Comparison of ENCODE assay signal across 16 cellular contexts in the genomic region with DNA sequence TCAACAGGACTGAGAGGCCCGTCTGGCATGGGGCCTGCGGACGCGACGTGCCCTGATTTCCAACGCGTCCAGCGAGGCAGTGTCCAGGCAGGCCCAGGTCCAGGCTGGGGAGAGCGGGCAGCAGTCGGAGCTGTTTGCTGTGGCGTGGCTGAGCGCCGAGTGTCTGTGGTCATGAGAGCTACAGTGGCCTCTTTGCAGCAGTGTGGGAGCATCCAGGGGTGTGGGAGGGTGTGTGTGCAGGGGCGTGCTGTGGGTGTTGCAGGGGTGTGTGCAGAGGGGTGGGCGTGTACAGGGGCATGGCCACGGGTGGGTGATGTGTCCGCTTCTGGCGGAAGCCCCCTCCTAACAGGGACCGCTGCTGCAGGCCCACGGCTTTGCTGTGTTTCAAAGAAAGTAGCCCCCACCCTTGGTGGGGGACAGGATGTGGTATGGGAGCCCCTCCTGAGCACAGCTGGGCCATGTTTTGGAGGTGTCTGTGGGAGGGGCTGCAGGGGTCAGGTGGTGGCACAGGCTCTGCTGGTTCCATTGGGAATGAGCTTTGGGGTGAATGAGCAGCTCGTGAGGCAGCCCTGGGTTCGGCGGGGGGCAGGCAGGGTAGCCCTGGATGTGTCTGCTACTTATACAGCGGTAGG. TPM values are rescaled to one million over a fixed set of nuclear protein-coding genes. Genes with fewer than 3 reads are reported as not detected.
DNase-seq lines count a peak whose midpoint lies in the region; ATAC-seq, FAIRE-seq and TF ChIP-seq lines count a peak whose summit lies in the region.
"Had no signal": no experiment of that assay in that cellular context is flagged by ENCODE, and none has a peak within 500 bp of the region (broad histone marks: within the 10 kb centered on the region; RNA-seq: fewer than 3 reads in every experiment).

No MANE protein-coding gene starts in this region.

- CTCF ChIA-PET in K562 (lab: Yijun Ruan, JAX; ENCODE audit: low intra/inter-chr PET ratio): no interaction called here

- no peaks in the 10 kb centered on the region for H3K9me1 ChIP-seq in K562 (ENCODE audit: control insufficient read depth, insufficient read depth, low read length)

- H3K4me3 Mint-ChIP-seq in naive B cell (peak overlapping the region in 7 of 8 donors; percentile 31 to 78 (median 67)), nephron progenitor cell (no peak overlapping the region)
- H3K4me3 Mint-ChIP-seq: T-helper 1 cell treated with Interleukin-12 subunit alpha and Interleukin-12 subunit beta and Interleukin-4 antibody, amounts not matched to agents 30 μg/mL and 1 μg/mL, for 36 hours had no signal

- intact Hi-C loops in K562 (cut with micrococcal nuclease): no loop called here
- intact Hi-C loops in esophagus muscularis mucosa (cut with DNase I): no loop called here

- H3K4me3 ChIP-seq in Jurkat, Clone E6-1 (ENCODE audit: low read length): no peak overlapping the region
- H3K4me3 ChIP-seq in K562 (no peak overlapping the region), esophagus muscularis mucosa (no peak overlapping the region)
- H3K4me3 ChIP-seq: right atrium auricular region, upper lobe of left lung had no signal

- H3K27ac ChIP-seq in K562 (ENCODE audit: extremely low read depth, low read depth, low read length): no peak overlapping the region
- H3K27ac ChIP-seq in esophagus muscularis mucosa (replicated peaks in 1 of 4): no peak overlapping the region
- H3K27ac ChIP-seq: right atrium auricular region, upper lobe of left lung had no signal

- TF ChIP-seq CTCF in K562 (IDR thresholded peaks at IDR 0.05 in 2 of 3, conservative IDR thresholded peaks at IDR 0.05 in 1 of 3; ENCODE audit: insufficient read depth in 2 of 3, low read depth in 1 of 3, low read length in 3 of 3): no peak
- TF ChIP-seq CTCF in esophagus muscularis mucosa (IDR thresholded peaks at IDR 0.05): no peak
- TF ChIP-seq CTCF in nephron progenitor cell (IDR thresholded peaks at IDR 0.05): no peak

- H3K27me3 ChIP-seq in K562 (ENCODE audit: control insufficient read depth in 2 of 2, insufficient read depth in 2 of 2, low read length in 2 of 2) (peaks cover 40 to 82% of the 10 kb centered on the region in 2 experiments; a peak in 4 of 5 replicates), esophagus muscularis mucosa (peaks cover 0 to 40% (median 0%) of the 10 kb centered on the region in 4 donors)
- H3K27me3 ChIP-seq: right atrium auricular region, upper lobe of left lung had no signal

- H3K9me3 Mint-ChIP-seq in naive B cell (peaks cover under 1 to 4% (median 3%) of the 10 kb centered on the region in 7 donors), nephron progenitor cell (peaks cover 9% of the 10 kb centered on the region)

- TF ChIP-seq EP300 in K562 (IDR thresholded peaks at IDR 0.05; ENCODE audit: low read length): no peak
- no peak for TF ChIP-seq EP300 in esophagus muscularis mucosa (IDR thresholded peaks at IDR 0.05)

- no peak overlapping the region for H3K4me2 ChIP-seq in K562 (ENCODE audit: insufficient read depth, low read length)

- TF ChIP-seq POLR2A in K562 (conservative IDR thresholded peaks at IDR 0.05): no peak
- TF ChIP-seq POLR2A in esophagus muscularis mucosa (IDR thresholded peaks at IDR 0.05; ENCODE audit: low read depth): no peak

- peak overlapping the region; percentile 79 to 92 (median 88) for H3K27ac Mint-ChIP-seq in naive B cell
- H3K27ac Mint-ChIP-seq in nephron progenitor cell: no peak overlapping the region
- H3K27ac Mint-ChIP-seq: T-helper 1 cell treated with Interleukin-12 subunit alpha and Interleukin-12 subunit beta and Interleukin-4 antibody, amounts not matched to agents 30 μg/mL and 1 μg/mL, for 36 hours had no signal

- H3K27me3 Mint-ChIP-seq in naive B cell (no peaks in the 10 kb centered on the region), nephron progenitor cell (ENCODE audit: low read depth, poor library complexity) (peaks cover 8% of the 10 kb centered on the region)

- H3K36me3 ChIP-seq in K562 (ENCODE audit: control insufficient read depth, insufficient read depth, low read length) (no peaks in the 10 kb centered on the region), esophagus muscularis mucosa (no peaks in the 10 kb centered on the region)
- H3K36me3 ChIP-seq: right atrium auricular region, upper lobe of left lung had no signal

- H3K4me1 Mint-ChIP-seq in naive B cell: peaks cover 38 to 60% (median 44%) of the 10 kb centered on the region in 3 donors
- peaks cover 17% of the 10 kb centered on the region for H3K4me1 Mint-ChIP-seq in nephron progenitor cell

- 3% methylated on average over 24 of the region's 24 CpGs for WGBS in K562 (ENCODE audit: insufficient coverage, low coverage, missing lambda C conversion rate)
- WGBS in esophagus muscularis mucosa: 74% methylated on average over 17 of the region's 24 CpGs

- DNase-seq in Ammon's horn (ENCODE audit: low spot score): peak; percentile 96
- DNase-seq in Jurkat, Clone E6-1 (ENCODE audit: low read depth, low spot score): peak; percentile 44
- no peak for DNase-seq in K562 (ENCODE audit: extremely low read depth in 1 of 4, low spot score in 3 of 4)
- DNase-seq in naive B cell: no peak
- no peak for DNase-seq in dedifferentiated amniotic fluid mesenchymal stem cell (ENCODE audit: extremely low spot score)
- no peak for DNase-seq in esophagus muscularis mucosa (ENCODE audit: extremely low spot score)
- DNase-seq in nephron progenitor cell: no peak
- DNase-seq: amniotic stem cell; mesendoderm; NCI-H1930; NK-92 treated with Interleukin-12 subunit alpha and Interleukin-12 subunit beta, amount 100 ng/mL, for 24 hours had no signal

- H3K36me3 Mint-ChIP-seq in naive B cell (peaks cover 0 to 4% of the 10 kb centered on the region in 2 donors), nephron progenitor cell (ENCODE audit: low read depth) (no peaks in the 10 kb centered on the region)

- in situ Hi-C loops in K562 (cut with MboI): no loop called here

- no peak for TF ChIP-seq RAD21 in K562 (CRISPR knock-in tag; conservative IDR thresholded peaks at IDR 0.05 in 1 of 2, IDR thresholded peaks at IDR 0.05 in 1 of 2)

- BruUV-seq in K562 (replicated peaks; lab: Mats Ljungman, UMichigan): no TSS peak

- H2AFZ ChIP-seq in K562 (ENCODE audit: low read depth, low read length): no peak overlapping the region

- POLR2A ChIA-PET in K562 (lab: Yijun Ruan, JAX): interaction anchor here (0.5 to 1.0 kb wide), 3 partner anchors 9 to 78 kb away, joined by 3 to 4 read pairs (median 3); no protein-coding TSS in a partner anchor

- H3K4me1 ChIP-seq in K562 (replicated peaks in 1 of 2; ENCODE audit: control insufficient read depth in 2 of 2, insufficient read depth in 2 of 2, low read length in 2 of 2) (peaks cover 0 to 59% of the 10 kb centered on the region in 2 experiments; a peak in 2 of 5 replicates), esophagus muscularis mucosa (no peaks in the 10 kb centered on the region)
- H3K4me1 ChIP-seq: right atrium auricular region, upper lobe of left lung had no signal

- peak; percentile 5; the same call in 1 of the 3 replicates for ATAC-seq in K562
- peak; percentile 14 to 17 for ATAC-seq in naive B cell (ENCODE audit: low read depth in 2 of 2)
- no peak for ATAC-seq in GM21381 (IDR thresholded peaks at IDR 0.05; ENCODE audit: unreplicated experiment)

- no peak for FAIRE-seq in K562 (lab: Jason Lieb, UNC)
- FAIRE-seq: endometrium had no signal

- H4K20me1 ChIP-seq in K562 (replicated peaks; ENCODE audit: control insufficient read depth, insufficient read depth, low read length): peaks cover 26% of the 10 kb centered on the region

- no peak overlapping the region; a peak in 2 of 4 replicates for H3K9ac ChIP-seq in K562 (ENCODE audit: insufficient read depth in 1 of 2, low read depth in 2 of 2, low read length in 2 of 2)

- H3K9me3 ChIP-seq in K562 (replicated peaks; ENCODE audit: control insufficient read depth, insufficient read depth, low read depth, low read length): no peaks in the 10 kb centered on the region
- peaks cover 0 to 8% (median 7%) of the 10 kb centered on the region in 4 donors for H3K9me3 ChIP-seq in esophagus muscularis mucosa

- H3K79me2 ChIP-seq in K562 (ENCODE audit: control insufficient read depth, insufficient read depth, low read length): no peaks in the 10 kb centered on the region

RNA-seq across cellular contexts. Expression of gene PLCH2, which starts 17.7 kb away (rescaled TPM):
- not detected for polyA plus RNA-seq in Jurkat, Clone E6-1 (2012; ENCODE audit: insufficient read depth, insufficient read length)
- 0.07 TPM in 1 of 2 replicates, not detected in the other for total RNA-seq in K562 (2011; cell fraction: chromatin; rRNA removed; ENCODE audit: low replicate concordance)
- not detected in 2 replicates for total RNA-seq in K562 (2011; cell fraction: nucleolus; rRNA removed)
- not detected in 2 replicates for total RNA-seq in K562 (2011; cell fraction: nucleoplasm; rRNA removed)
- total RNA-seq in K562 (2014; rRNA removed) (not detected in 2 replicates), K562 (2014; rRNA removed; fragmentation: Illumina TruSeq; extraction: Trizol) (not detected in 2 replicates), K562 (2015; rRNA removed; fragmentation: Illumina TruSeq; extraction: Trizol) (not detected in 2 replicates), K562 (2021) (0.04 and 0.16 TPM in 2 replicates), esophagus muscularis mucosa (under 1 TPM; 0.06 to 0.42 (median 0.26) TPM)
- polyA plus RNA-seq in K562 (2011; rRNA removed) (not detected in 2 replicates), K562 (2014; fragmentation: Illumina TruSeq; extraction: Trizol) (not detected in 2 replicates), K562 (2014; fragmentation: Nextera tagmentation; extraction: Ambion mirVana) (not detected), K562 (2014; rRNA removed) (not detected in 2 replicates), naive B cell (ENCODE audit: low read depth in 6 of 6) (1 to 10 TPM in 5 of 6 donors, under 1 TPM in 1; 0.94 to 2.5 (median 1.6) TPM)
- polyA plus RNA-seq in K562 (2011; cell fraction: cytosol; rRNA removed): not detected in 2 replicates
- polyA plus RNA-seq in K562 (2011; cell fraction: nucleus; rRNA removed): 0.01 and 0.04 TPM in 2 replicates
- polyA plus RNA-seq in K562 (2012): not detected in 2 replicates
- polyA minus RNA-seq in K562 (2011; rRNA and poly(A)+ RNA removed): not detected in 2 replicates
- polyA minus RNA-seq in K562 (2011; cell fraction: cytosol; rRNA and poly(A)+ RNA removed): not detected in 2 replicates
- not detected in 2 replicates for polyA minus RNA-seq in K562 (2011; cell fraction: nucleus; rRNA and poly(A)+ RNA removed)

RNA-seq across cellular contexts. Expression of gene PANK4, which starts 32.6 kb away (rescaled TPM):
- 33.1 TPM for polyA plus RNA-seq in Jurkat, Clone E6-1 (2012; ENCODE audit: insufficient read depth, insufficient read length)
- total RNA-seq in K562 (2011; cell fraction: chromatin; rRNA removed; ENCODE audit: low replicate concordance): 114 and 307 TPM in 2 replicates
- 194 and 202 TPM in 2 replicates for total RNA-seq in K562 (2011; cell fraction: nucleolus; rRNA removed)
- 119 and 146 TPM in 2 replicates for total RNA-seq in K562 (2011; cell fraction: nucleoplasm; rRNA removed)
- total RNA-seq in K562 (2014; rRNA removed): 39.6 and 50.7 TPM in 2 replicates
- total RNA-seq in K562 (2014; rRNA removed; fragmentation: Illumina TruSeq; extraction: Trizol): 15.3 and 19.2 TPM in 2 replicates
- 29.7 and 32.0 TPM in 2 replicates for total RNA-seq in K562 (2015; rRNA removed; fragmentation: Illumina TruSeq; extraction: Trizol)
- 55.6 and 61.3 TPM in 2 replicates for total RNA-seq in K562 (2021)
- polyA plus RNA-seq in K562 (2011; rRNA removed): 23.3 and 39.3 TPM in 2 replicates
- polyA plus RNA-seq in K562 (2011; cell fraction: cytosol; rRNA removed): 21.3 and 25.3 TPM in 2 replicates
- polyA plus RNA-seq in K562 (2011; cell fraction: nucleus; rRNA removed): 181 and 249 TPM in 2 replicates
- polyA plus RNA-seq in K562 (2012): 28.4 and 32.3 TPM in 2 replicates
- 31.5 and 31.8 TPM in 2 replicates for polyA plus RNA-seq in K562 (2014; fragmentation: Illumina TruSeq; extraction: Trizol)
- 1 to 10 TPM in 1 of 2 experiments, under 1 TPM in 1; 0.93 to 1.4 TPM for polyA plus RNA-seq in K562 (2014; fragmentation: Nextera tagmentation; extraction: Ambion mirVana)
- polyA plus RNA-seq in K562 (2014; rRNA removed): 41.3 and 42.3 TPM in 2 replicates
- polyA minus RNA-seq in K562 (2011; rRNA and poly(A)+ RNA removed): 22.3 and 22.4 TPM in 2 replicates
- polyA minus RNA-seq in K562 (2011; cell fraction: cytosol; rRNA and poly(A)+ RNA removed): 35.2 and 42.6 TPM in 2 replicates
- polyA minus RNA-seq in K562 (2011; cell fraction: nucleus; rRNA and poly(A)+ RNA removed): 116 and 142 TPM in 2 replicates
- 10 to 100 TPM in 3 of 6 donors, 1 to 10 TPM in 3; 8.6 to 22.2 (median 9.9) TPM for polyA plus RNA-seq in naive B cell (ENCODE audit: low read depth in 6 of 6)
- total RNA-seq in esophagus muscularis mucosa: 10 to 100 TPM; 22.5 to 48.9 (median 37.9) TPM

RNA-seq across cellular contexts. Expression of gene HES5, which starts 36.3 kb away (rescaled TPM):
- not detected for polyA plus RNA-seq in Jurkat, Clone E6-1 (2012; ENCODE audit: insufficient read depth, insufficient read length)
- total RNA-seq in K562 (2011; cell fraction: chromatin; rRNA removed; ENCODE audit: low replicate concordance): not detected in 2 replicates
- not detected in 2 replicates for total RNA-seq in K562 (2011; cell fraction: nucleolus; rRNA removed)
- total RNA-seq in K562 (2011; cell fraction: nucleoplasm; rRNA removed): not detected in 2 replicates
- total RNA-seq in K562 (2014; rRNA removed): not detected in 2 replicates
- not detected in 2 replicates for total RNA-seq in K562 (2014; rRNA removed; fragmentation: Illumina TruSeq; extraction: Trizol)
- not detected in 2 replicates for total RNA-seq in K562 (2015; rRNA removed; fragmentation: Illumina TruSeq; extraction: Trizol)
- total RNA-seq in K562 (2021): not detected in 2 replicates
- not detected in 2 replicates for polyA plus RNA-seq in K562 (2011; rRNA removed)
- 0.04 TPM in 1 of 2 replicates, not detected in the other for polyA plus RNA-seq in K562 (2011; cell fraction: cytosol; rRNA removed)
- not detected in 2 replicates for polyA plus RNA-seq in K562 (2011; cell fraction: nucleus; rRNA removed)
- polyA plus RNA-seq in K562 (2012): not detected in 2 replicates
- not detected in 2 replicates for polyA plus RNA-seq in K562 (2014; fragmentation: Illumina TruSeq; extraction: Trizol)
- not detected for polyA plus RNA-seq in K562 (2014; fragmentation: Nextera tagmentation; extraction: Ambion mirVana)
- not detected in 2 replicates for polyA plus RNA-seq in K562 (2014; rRNA removed)
- not detected in 2 replicates for polyA minus RNA-seq in K562 (2011; rRNA and poly(A)+ RNA removed)
- polyA minus RNA-seq in K562 (2011; cell fraction: cytosol; rRNA and poly(A)+ RNA removed): not detected in 2 replicates
- not detected in 2 replicates for polyA minus RNA-seq in K562 (2011; cell fraction: nucleus; rRNA and poly(A)+ RNA removed)
- polyA plus RNA-seq in naive B cell (ENCODE audit: low read depth in 6 of 6): not detected
- under 1 TPM in 2 of 4 donors, not detected in 2; 0.19 to 0.33 TPM for total RNA-seq in esophagus muscularis mucosa
- total RNA-seq: right atrium auricular region had no signal

Comparison
In these comparisons a context has a peak if more than half of its experiments do, and no peak if none do; other contexts are left out.
1. DNase-seq: peak in Ammon's horn (single experiment) and Jurkat, Clone E6-1 (single experiment); none in K562 (0 of 4), naive B cell (single experiment), dedifferentiated amniotic fluid mesenchymal stem cell (single experiment), esophagus muscularis mucosa (single experiment) and nephron progenitor cell (single experiment).